Comparison of ENCODE assay signal across 8 cellular contexts in the genomic region with DNA sequence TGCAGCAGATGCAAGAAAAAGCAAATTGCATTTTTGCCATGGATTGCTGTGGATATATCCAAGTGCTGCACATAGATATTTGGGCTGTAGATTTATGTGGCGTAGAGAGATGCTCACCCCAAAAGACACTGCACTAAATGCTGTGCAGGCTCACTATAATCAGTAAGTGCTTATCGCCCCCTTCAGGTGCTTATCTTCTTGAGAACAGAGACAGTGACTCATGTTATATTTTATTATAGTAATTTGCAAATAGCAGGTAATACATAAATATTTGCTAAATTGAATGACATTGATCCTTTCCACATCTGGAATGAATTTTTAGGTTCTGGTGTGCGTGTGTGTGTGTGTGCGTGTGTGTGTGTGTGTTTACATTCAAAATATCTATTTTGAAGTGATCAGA. TPM values are rescaled to one million over a fixed set of nuclear protein-coding genes. Genes with fewer than 3 reads are reported as not detected.
DNase-seq lines count a peak whose midpoint lies in the region; ATAC-seq and TF ChIP-seq lines count a peak whose summit lies in the region.

No MANE protein-coding gene starts in this region.

- H3K27me3 ChIP-seq in gastroesophageal sphincter, result peaks cover 3% of the 10 kb centered on the region

- H3K4me1 ChIP-seq in gastroesophageal sphincter, result no peaks in the 10 kb centered on the region

- no peaks in the 10 kb centered on the region for H3K36me3 ChIP-seq in gastroesophageal sphincter

- TF ChIP-seq EP300 in gastroesophageal sphincter (IDR thresholded peaks at IDR 0.05), result no peak

- TF ChIP-seq POLR2A in GM18505 (IDR thresholded peaks at IDR 0.05; ENCODE audit: borderline replicate concordance, extremely low read depth, insufficient read depth, insufficient read length), result no peak
- no peak for TF ChIP-seq POLR2A in gastroesophageal sphincter (IDR thresholded peaks at IDR 0.05)

- ATAC-seq in GM18861 (IDR thresholded peaks at IDR 0.05; ENCODE audit: unreplicated experiment) (no peak), GM18505 (IDR thresholded peaks at IDR 0.05; ENCODE audit: unreplicated experiment) (no peak), gastroesophageal sphincter (no peak)

- 47 to 49% methylated on average over 4 of the region's 4 CpGs for WGBS in gastroesophageal sphincter (ENCODE audit: low coverage in 1 of 2), 2 donors

- H3K4me3 ChIP-seq in retinal pigment epithelial cell (ENCODE audit: low read length) (no peak overlapping the region), gastroesophageal sphincter (no peak overlapping the region)

- no peaks in the 10 kb centered on the region for H3K9me3 ChIP-seq in gastroesophageal sphincter

- DNase-seq in NCI-H82 (lab: John Stamatoyannopoulos, UW), result peak; percentile 80
- DNase-seq in NCI-H82 treated with DMSO at 0.1 percent for 48 hours (lab: John Stamatoyannopoulos, UW; ENCODE audit: unreplicated experiment), result no peak
- DNase-seq in NCI-H2227 (lab: John Stamatoyannopoulos, UW; ENCODE audit: unreplicated experiment), result peak; percentile 75
- DNase-seq in cerebellar cortex (ENCODE audit: low spot score), result peak; percentile 60
- DNase-seq in retinal pigment epithelial cell (ENCODE audit: low read depth), result no peak

- H3K27ac ChIP-seq in gastroesophageal sphincter, result no peak overlapping the region

- peak; percentile 59 for TF ChIP-seq CTCF in retinal pigment epithelial cell (conservative IDR thresholded peaks at IDR 0.05; ENCODE audit: low read depth, low read length)
- peak in 1 of 4 experiments; percentile 26 for TF ChIP-seq CTCF in gastroesophageal sphincter (IDR thresholded peaks at IDR 0.05)

RNA-seq across cellular contexts. Expression of a gene that starts 36.8 kb away (rescaled TPM):
- total RNA-seq in gastroesophageal sphincter, result 10 to 100 TPM; 21.4 to 35.5 (median 29.7) TPM

Comparison
In these comparisons a context has a peak if more than half of its experiments do, and no peak if none do; other contexts are left out.
1. DNase-seq: peak in NCI-H82 (single experiment), NCI-H2227 (single experiment) and cerebellar cortex (single experiment); none in NCI-H82 treated with DMSO at 0.1 percent for 48 hours (single experiment) and retinal pigment epithelial cell (single experiment).